In genomic region chr18:8423051-8423558, GRCh38 we compare ENCODE assay signal across 18 cellular contexts.
DNase-seq lines count a peak whose midpoint lies in the region; ATAC-seq and TF ChIP-seq lines count a peak whose summit lies in the region.
"Had no signal": no experiment of that assay in that cellular context is flagged by ENCODE, and none has a peak within 500 bp of the region (broad histone marks: within the 10 kb centered on the region; RNA-seq: fewer than 3 reads in every experiment).

No MANE protein-coding gene starts in this region.

- H3K4me3 Mint-ChIP-seq in activated CD8-positive, alpha-beta memory T cell treated with anti-CD3 and anti-CD28 coated beads, Interleukin-2, amount 10 ng/mL, durations not matched to agents 7 days and 5 days = no peak overlapping the region
- H3K4me3 Mint-ChIP-seq: activated naive CD8-positive, alpha-beta T cell treated with anti-CD3 and anti-CD28 coated beads, Interleukin-2, amount 10 ng/mL, durations not matched to agents 7 days and 5 days; endodermal cell had no signal

- ATAC-seq in RWPE2 (ENCODE audit: low read depth) (peak; percentile 66), GM18517 (IDR thresholded peaks at IDR 0.05; ENCODE audit: unreplicated experiment) (no peak)
- no peak for ATAC-seq in activated CD8-positive, alpha-beta memory T cell treated with anti-CD3 and anti-CD28 coated beads, Interleukin-2, amount 10 ng/mL, durations not matched to agents 7 days and 5 days
- ATAC-seq: psoas muscle had no signal

- no peaks in the 10 kb centered on the region for H3K79me2 ChIP-seq in osteoblast (ENCODE audit: insufficient read depth, low read length)

- no peak overlapping the region for H3K4me3 ChIP-seq in RWPE2 (ENCODE audit: severe bottlenecking)
- H3K4me3 ChIP-seq in fibroblast of mammary gland (ENCODE audit: control insufficient read depth, low read depth, low read length) = no peak overlapping the region
- H3K4me3 ChIP-seq in osteoblast (ENCODE audit: insufficient read depth, low read length) = no peak overlapping the region
- H3K4me3 ChIP-seq: psoas muscle, testis had no signal

- no peaks in the 10 kb centered on the region for H3K9me3 ChIP-seq in RWPE2 (ENCODE audit: severe bottlenecking)
- H3K9me3 ChIP-seq in osteoblast (ENCODE audit: low read depth, low read length) = no peaks in the 10 kb centered on the region
- H3K9me3 ChIP-seq: psoas muscle, testis had no signal

- H3K27me3 ChIP-seq in RWPE2 (ENCODE audit: insufficient read depth, poor library complexity, severe bottlenecking) (no peaks in the 10 kb centered on the region), osteoblast (ENCODE audit: insufficient read depth, low read length) (peaks cover 3% of the 10 kb centered on the region)
- H3K27me3 ChIP-seq: testis had no signal

- no peaks in the 10 kb centered on the region for H3K27me3 Mint-ChIP-seq in activated CD8-positive, alpha-beta memory T cell treated with anti-CD3 and anti-CD28 coated beads, Interleukin-2, amount 10 ng/mL, durations not matched to agents 7 days and 5 days
- H3K27me3 Mint-ChIP-seq: activated naive CD8-positive, alpha-beta T cell treated with anti-CD3 and anti-CD28 coated beads, Interleukin-2, amount 10 ng/mL, durations not matched to agents 7 days and 5 days had no signal

- H3K36me3 Mint-ChIP-seq in activated CD8-positive, alpha-beta memory T cell treated with anti-CD3 and anti-CD28 coated beads, Interleukin-2, amount 10 ng/mL, durations not matched to agents 7 days and 5 days = no peaks in the 10 kb centered on the region
- H3K36me3 Mint-ChIP-seq: activated naive CD8-positive, alpha-beta T cell treated with anti-CD3 and anti-CD28 coated beads, Interleukin-2, amount 10 ng/mL, durations not matched to agents 7 days and 5 days had no signal

- peaks cover 2% of the 10 kb centered on the region for H3K9me3 Mint-ChIP-seq in activated CD8-positive, alpha-beta memory T cell treated with anti-CD3 and anti-CD28 coated beads, Interleukin-2, amount 10 ng/mL, durations not matched to agents 7 days and 5 days (ENCODE audit: low read depth)
- H3K9me3 Mint-ChIP-seq: endodermal cell had no signal

- TF ChIP-seq CTCF in RWPE2 (IDR thresholded peaks at IDR 0.05; ENCODE audit: poor library complexity, severe bottlenecking) = no peak
- TF ChIP-seq CTCF in fibroblast of mammary gland (conservative IDR thresholded peaks at IDR 0.05; ENCODE audit: control insufficient read depth, insufficient read depth, low read depth, low read length) = no peak
- no peak for TF ChIP-seq CTCF in osteoblast (IDR thresholded peaks at IDR 0.05; ENCODE audit: extremely low read depth, low read depth, low read length)

- peak overlapping the region; percentile 92 for H2AFZ ChIP-seq in osteoblast (ENCODE audit: low read length)

- H3K4me1 Mint-ChIP-seq in activated CD8-positive, alpha-beta memory T cell treated with anti-CD3 and anti-CD28 coated beads, Interleukin-2, amount 10 ng/mL, durations not matched to agents 7 days and 5 days = no peaks in the 10 kb centered on the region
- H3K4me1 Mint-ChIP-seq: activated naive CD8-positive, alpha-beta T cell treated with anti-CD3 and anti-CD28 coated beads, Interleukin-2, amount 10 ng/mL, durations not matched to agents 7 days and 5 days had no signal

- CTCF ChIA-PET in activated CD8-positive, alpha-beta memory T cell treated with anti-CD3 and anti-CD28 coated beads, Interleukin-2, amount 10 ng/mL, durations not matched to agents 7 days and 5 days (lab: Charles Lee) = no interaction called here

- H3K27ac Mint-ChIP-seq in activated CD8-positive, alpha-beta memory T cell treated with anti-CD3 and anti-CD28 coated beads, Interleukin-2, amount 10 ng/mL, durations not matched to agents 7 days and 5 days = no peak overlapping the region
- H3K27ac Mint-ChIP-seq: activated naive CD8-positive, alpha-beta T cell treated with anti-CD3 and anti-CD28 coated beads, Interleukin-2, amount 10 ng/mL, durations not matched to agents 7 days and 5 days; endodermal cell had no signal

- H3K27ac ChIP-seq in RWPE2 (ENCODE audit: poor library complexity, severe bottlenecking) (peak overlapping the region; percentile 10), osteoblast (ENCODE audit: low read depth, low read length) (peak overlapping the region; percentile 32)
- H3K27ac ChIP-seq: psoas muscle, testis had no signal

- H3K4me2 ChIP-seq in osteoblast (ENCODE audit: insufficient read depth, low read length) = peak overlapping the region; percentile 34

- peak; percentile 75 for DNase-seq in EL
- no peak for DNase-seq in RWPE2 (ENCODE audit: low spot score)
- peak; percentile 63 for DNase-seq in fibroblast of mammary gland (ENCODE audit: low read depth)
- DNase-seq in osteoblast (ENCODE audit: insufficient read length, low spot score, missing footprints) = peak; percentile 89
- no peak for DNase-seq in occipital lobe (lab: John Stamatoyannopoulos, UW)
- no peak for DNase-seq in activated CD8-positive, alpha-beta memory T cell treated with anti-CD3 and anti-CD28 coated beads, Interleukin-2, amount 10 ng/mL, durations not matched to agents 7 days and 5 days
- DNase-seq in NCI-H1105 (lab: John Stamatoyannopoulos, UW) = no peak
- DNase-seq: activated CD4-positive, alpha-beta T cell treated with anti-CD3 and anti-CD28 coated beads, Interleukin-2, amount 50 U/mL, for 4 hours; activated naive CD8-positive, alpha-beta T cell treated with anti-CD3 and anti-CD28 coated beads, Interleukin-2, amount 10 ng/mL, durations not matched to agents 7 days and 5 days; Calu3; endodermal cell; left cardiac atrium; NCI-H1417; NCI-H82; psoas muscle; SW 1271; testis had no signal

- H3K4me1 ChIP-seq in RWPE2 (ENCODE audit: insufficient read depth, poor library complexity, severe bottlenecking) = peaks cover 14% of the 10 kb centered on the region
- peaks cover 20% of the 10 kb centered on the region for H3K4me1 ChIP-seq in osteoblast (ENCODE audit: insufficient read depth, low read length)
- H3K4me1 ChIP-seq: psoas muscle, testis had no signal

- H3K36me3 ChIP-seq in RWPE2 (ENCODE audit: low read depth) (no peaks in the 10 kb centered on the region), osteoblast (ENCODE audit: insufficient read depth, low read length) (no peaks in the 10 kb centered on the region)

- no peaks in the 10 kb centered on the region for H4K20me1 ChIP-seq in osteoblast (ENCODE audit: insufficient read depth, low read length)

Comparison
In these comparisons a context has a peak if more than half of its experiments do, and no peak if none do; other contexts are left out.
1. DNase-seq: peak in EL (single experiment), fibroblast of mammary gland (single experiment) and osteoblast (single experiment); none in RWPE2 (single experiment), occipital lobe (single experiment), activated CD8-positive, alpha-beta memory T cell treated with anti-CD3 and anti-CD28 coated beads, Interleukin-2, amount 10 ng/mL, durations not matched to agents 7 days and 5 days (single experiment) and NCI-H1105 (single experiment).